19 cellular contexts compared by ENCODE assay signal in genomic region chr18:10705291-10705690, GRCh38.
"Had no signal": no experiment of that assay in that cellular context is flagged by ENCODE, and none has a peak within 500 bp of the region (broad histone marks: within the 10 kb centered on the region; RNA-seq: fewer than 3 reads in every experiment).

No MANE protein-coding gene starts in this region.

- H3K27ac ChIP-seq: HL-60, RWPE1, SJCRH30 had no signal

- H3K4me1 ChIP-seq: SJCRH30 had no signal

- H3K4me3 ChIP-seq: SJCRH30 had no signal

- H3K27me3 ChIP-seq: SJCRH30 had no signal

- H3K9me3 ChIP-seq: SJCRH30 had no signal

- DNase-seq: KBM-7; NCI-H1092; NCI-H1105 treated with DMSO at 0.1 percent for 48 hours; NCI-H1417 treated with DMSO at 0.1 percent for 48 hours; NCI-H1694; NCI-H187 treated with DMSO at 0.1 percent for 48 hours; NCI-H2171 treated with DMSO at 0.1 percent for 48 hours; NCI-H446 treated with DMSO at 0.1 percent for 48 hours; NCI-H510A treated with DMSO at 0.1 percent for 48 hours; NCI-H82; NK-92 treated with Interleukin-12 subunit alpha and Interleukin-12 subunit beta, amount 100 ng/mL, for 24 hours; PC-3; SHP77 treated with DMSO at 0.1 percent for 48 hours; SJCRH30 had no signal

- FAIRE-seq: HTR-8/SVneo had no signal

- ATAC-seq: Panc1, PC-3, SK-N-SH treated with all-trans-retinoic acid at 6 μM for 48 hours had no signal

- H3K36me3 ChIP-seq: SJCRH30 had no signal
